Comparison of ENCODE assay signal across 8 cellular contexts in genomic region chr4:145934434-145935047, GRCh38. TPM values are rescaled to one million over a fixed set of nuclear protein-coding genes. Genes with fewer than 3 reads are reported as not detected.
DNase-seq lines count a peak whose midpoint lies in the region; FAIRE-seq and TF ChIP-seq lines count a peak whose summit lies in the region.
"Had no signal": no experiment of that assay in that cellular context is flagged by ENCODE, and none has a peak within 500 bp of the region (broad histone marks: within the 10 kb centered on the region; RNA-seq: fewer than 3 reads in every experiment).

No MANE protein-coding gene starts in this region.

- no peak for FAIRE-seq in frontal cortex (lab: Jason Lieb, UNC)

- H3K27me3 ChIP-seq in colonic mucosa: no peaks in the 10 kb centered on the region

- intact Hi-C loops in colonic mucosa (cut with DNase I): loop anchor here (5.0 to 10.0 kb wide), 2 partner anchors 202 to 310 kb away; no protein-coding TSS in a partner anchor

- peak overlapping the region; percentile 1 for H3K27ac ChIP-seq in colonic mucosa

- peak overlapping the region in 1 of 2 donors; percentile 62 for H3K9ac ChIP-seq in colonic mucosa (ENCODE audit: low read depth in 2 of 2, low read length in 2 of 2)

- no peaks in the 10 kb centered on the region for H3K9me3 ChIP-seq in colonic mucosa

- DNase-seq in Kasumi-1 (lab: John Stamatoyannopoulos, UW): peak; percentile 43 to 67
- no peak for DNase-seq in colonic mucosa
- DNase-seq in pons (ENCODE audit: low spot score): peak; percentile 24
- DNase-seq in frontal cortex (ENCODE audit: low spot score in 2 of 2): no peak
- DNase-seq in NCI-H1092 (lab: John Stamatoyannopoulos, UW): no peak
- DNase-seq in DMS53 treated with DMSO at 0.1 percent for 48 hours (lab: John Stamatoyannopoulos, UW; ENCODE audit: unreplicated experiment): no peak
- DNase-seq: activated CD8-positive, alpha-beta memory T cell treated with anti-CD3 and anti-CD28 coated beads, Interleukin-2, amount 50 U/mL, for 4 hours had no signal

- no peaks in the 10 kb centered on the region for H3K4me1 ChIP-seq in colonic mucosa

- TF ChIP-seq CTCF in colonic mucosa (IDR thresholded peaks at IDR 0.05): no peak

- H3K36me3 ChIP-seq in colonic mucosa: no peaks in the 10 kb centered on the region

- H3K4me3 ChIP-seq in GM08714 (ENCODE audit: low read length) (peak overlapping the region; percentile 89), colonic mucosa (no peak overlapping the region)

RNA-seq across cellular contexts. Expression of gene ZNF827, which starts 4.1 kb away (rescaled TPM):
- 10 to 100 TPM; 17.9 to 19.7 TPM for total RNA-seq in colonic mucosa
- 21.2 TPM for total RNA-seq in frontal cortex

Comparison
In these comparisons a context has a peak if more than half of its experiments do, and no peak if none do; other contexts are left out.
1. DNase-seq: peak in Kasumi-1 (2 of 2) and pons (single experiment); none in colonic mucosa (single experiment), frontal cortex (0 of 2), NCI-H1092 (single experiment) and DMS53 treated with DMSO at 0.1 percent for 48 hours (single experiment).